In the genomic region with DNA sequence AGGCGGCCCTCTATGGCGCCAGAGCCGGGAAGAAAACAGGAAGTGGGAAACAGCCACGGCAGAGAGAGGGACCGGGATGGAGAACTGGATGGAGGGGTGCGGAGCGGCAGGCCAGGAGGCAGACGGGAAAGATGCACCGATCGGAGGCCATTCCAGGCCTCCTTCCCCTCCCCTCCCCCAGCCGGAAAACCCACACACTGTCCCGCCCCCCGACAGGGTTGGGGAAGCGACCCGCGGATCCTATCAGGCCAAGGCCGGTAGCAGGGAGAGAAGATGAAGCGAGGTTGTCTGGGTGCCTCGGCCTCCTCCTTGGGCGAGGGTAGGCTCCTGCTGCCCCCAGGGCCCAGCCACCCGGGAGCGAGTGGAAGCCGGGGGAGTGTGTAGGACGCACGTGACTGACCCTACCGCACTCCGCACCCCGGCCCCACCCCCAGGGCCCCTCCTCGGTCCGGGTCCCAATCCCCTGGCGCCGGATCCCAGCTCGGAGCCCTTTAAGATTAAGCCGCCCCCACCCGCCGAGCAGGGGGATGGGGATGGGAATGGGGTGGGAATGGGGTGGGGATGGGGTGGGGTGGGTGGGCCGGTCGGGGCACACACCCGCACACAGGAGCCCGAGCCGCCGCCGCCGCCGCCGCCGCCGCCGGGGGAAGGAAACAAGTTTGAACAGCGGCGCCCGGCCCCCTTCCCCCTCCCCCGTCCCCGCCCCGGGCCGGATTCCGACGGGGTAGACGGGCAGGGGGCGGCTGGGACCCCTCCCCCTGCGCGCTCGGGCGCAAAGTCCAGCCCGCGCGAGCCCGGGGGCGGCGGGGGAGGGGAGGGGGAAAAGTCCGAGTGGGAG, we compare ENCODE assay signal across 8 cellular contexts. TPM values are rescaled to one million over a fixed set of nuclear protein-coding genes. Genes with fewer than 3 reads are reported as not detected.
DNase-seq lines count a peak whose midpoint lies in the region; ATAC-seq, FAIRE-seq and TF ChIP-seq lines count a peak whose summit lies in the region.

No MANE protein-coding gene starts in this region.

- ATAC-seq in HG03175 (IDR thresholded peaks at IDR 0.05; ENCODE audit: unreplicated experiment) (peak; percentile 23), RWPE2 (ENCODE audit: low read depth) (peak; percentile 35)

- peak overlapping the region; percentile 87 for H3K4me3 Mint-ChIP-seq in activated naive CD4-positive, alpha-beta T cell treated with anti-CD3 and anti-CD28 coated beads, Interleukin-2, amount 10 ng/mL, durations not matched to agents 7 days and 5 days
- H3K4me3 Mint-ChIP-seq in glutamatergic neuron (ENCODE audit: unreplicated experiment) (peak overlapping the region; percentile 94), osteocyte (ENCODE audit: unreplicated experiment) (peak overlapping the region; percentile 94)

- H3K27ac ChIP-seq in RWPE2 (ENCODE audit: poor library complexity, severe bottlenecking), result peak overlapping the region; percentile 96

- peaks cover 7% of the 10 kb centered on the region for H3K4me1 ChIP-seq in RWPE2 (ENCODE audit: insufficient read depth, poor library complexity, severe bottlenecking)

- CTCF ChIA-PET in activated naive CD4-positive, alpha-beta T cell treated with anti-CD3 and anti-CD28 coated beads, Interleukin-2, amount 10 ng/mL, durations not matched to agents 7 days and 5 days (lab: Charles Lee), result no interaction called here

- H3K27me3 ChIP-seq in GM06990 (replicated peaks; ENCODE audit: control insufficient read depth, insufficient read depth, low read length) (no peaks in the 10 kb centered on the region), RWPE2 (ENCODE audit: insufficient read depth, poor library complexity, severe bottlenecking) (no peaks in the 10 kb centered on the region)

- TF ChIP-seq CTCF in GM06990 (IDR thresholded peaks at IDR 0.05; ENCODE audit: insufficient read depth, low read length, poor library complexity, severe bottlenecking) (no peak), RWPE2 (IDR thresholded peaks at IDR 0.05; ENCODE audit: poor library complexity, severe bottlenecking) (no peak), glutamatergic neuron (IDR thresholded peaks at IDR 0.05; ENCODE audit: partially characterized antibody, unreplicated experiment) (no peak), osteocyte (IDR thresholded peaks at IDR 0.05) (no peak)

- H3K27ac Mint-ChIP-seq in activated naive CD4-positive, alpha-beta T cell treated with anti-CD3 and anti-CD28 coated beads, Interleukin-2, amount 10 ng/mL, durations not matched to agents 7 days and 5 days, result peak overlapping the region; percentile 94
- H3K27ac Mint-ChIP-seq in glutamatergic neuron (ENCODE audit: unreplicated experiment) (peak overlapping the region; percentile 96), osteocyte (ENCODE audit: unreplicated experiment) (peak overlapping the region; percentile 93)

- no peaks in the 10 kb centered on the region for H3K9me3 Mint-ChIP-seq in activated naive CD4-positive, alpha-beta T cell treated with anti-CD3 and anti-CD28 coated beads, Interleukin-2, amount 10 ng/mL, durations not matched to agents 7 days and 5 days
- H3K9me3 Mint-ChIP-seq in glutamatergic neuron (ENCODE audit: unreplicated experiment) (peaks cover 12% of the 10 kb centered on the region), osteocyte (ENCODE audit: unreplicated experiment) (no peaks in the 10 kb centered on the region)

- peak; percentile 57 for DNase-seq in GM06990 (ENCODE audit: extremely low read depth, insufficient read length)
- no peak for DNase-seq in RWPE2 (ENCODE audit: low spot score)
- peak; percentile 80 for DNase-seq in activated naive CD4-positive, alpha-beta T cell treated with anti-CD3 and anti-CD28 coated beads, Interleukin-2, amount 10 ng/mL, durations not matched to agents 7 days and 5 days
- DNase-seq in glutamatergic neuron, result peak; percentile 62
- no peak for DNase-seq in osteocyte (ENCODE audit: extremely low spot score, unreplicated experiment)
- DNase-seq in NCI-H2081 treated with DMSO at 0.1 percent for 48 hours (lab: John Stamatoyannopoulos, UW), result no peak
- no peak for DNase-seq in H54 (ENCODE audit: insufficient read length, low spot score)

- peaks cover 32% of the 10 kb centered on the region for H3K27me3 Mint-ChIP-seq in activated naive CD4-positive, alpha-beta T cell treated with anti-CD3 and anti-CD28 coated beads, Interleukin-2, amount 10 ng/mL, durations not matched to agents 7 days and 5 days
- H3K27me3 Mint-ChIP-seq in glutamatergic neuron (ENCODE audit: unreplicated experiment), result peaks cover 9% of the 10 kb centered on the region
- no peaks in the 10 kb centered on the region for H3K27me3 Mint-ChIP-seq in osteocyte (ENCODE audit: unreplicated experiment)

- no peak; the same call in none of the 2 replicates for TF ChIP-seq POLR2A in H54 (IDR thresholded peaks at IDR 0.05; ENCODE audit: low read depth, low read length)

- H3K36me3 ChIP-seq in GM06990 (ENCODE audit: control insufficient read depth, insufficient read depth, low read length), result peaks cover 2% of the 10 kb centered on the region
- H3K36me3 ChIP-seq in RWPE2 (ENCODE audit: low read depth), result peaks cover 28% of the 10 kb centered on the region

- H3K4me3 ChIP-seq in GM06990 (replicated peaks; ENCODE audit: low read depth, low read length) (peak overlapping the region; percentile 87), RWPE2 (ENCODE audit: severe bottlenecking) (peak overlapping the region; percentile 79)

- no peak for FAIRE-seq in H54 (lab: Jason Lieb, UNC)

- H3K36me3 Mint-ChIP-seq in activated naive CD4-positive, alpha-beta T cell treated with anti-CD3 and anti-CD28 coated beads, Interleukin-2, amount 10 ng/mL, durations not matched to agents 7 days and 5 days, result peaks cover 13% of the 10 kb centered on the region
- H3K36me3 Mint-ChIP-seq in glutamatergic neuron (ENCODE audit: unreplicated experiment), result no peaks in the 10 kb centered on the region
- peaks cover 2% of the 10 kb centered on the region for H3K36me3 Mint-ChIP-seq in osteocyte (ENCODE audit: unreplicated experiment)

- peaks cover 41% of the 10 kb centered on the region for H3K4me1 Mint-ChIP-seq in activated naive CD4-positive, alpha-beta T cell treated with anti-CD3 and anti-CD28 coated beads, Interleukin-2, amount 10 ng/mL, durations not matched to agents 7 days and 5 days
- H3K4me1 Mint-ChIP-seq in glutamatergic neuron (ENCODE audit: low read depth, unreplicated experiment) (peaks cover 16% of the 10 kb centered on the region), osteocyte (ENCODE audit: unreplicated experiment) (peaks cover 47% of the 10 kb centered on the region)

- no peaks in the 10 kb centered on the region for H3K9me3 ChIP-seq in RWPE2 (ENCODE audit: severe bottlenecking)

RNA-seq across cellular contexts. Expression of a gene that starts 1.5 kb away (rescaled TPM):
- 28.0 TPM for total RNA-seq in glutamatergic neuron (ENCODE audit: unreplicated experiment)
- 66.8 and 75.3 TPM in 2 replicates for total RNA-seq in osteocyte

RNA-seq across cellular contexts. Expression of a gene that starts 11.1 kb away (rescaled TPM):
- total RNA-seq in glutamatergic neuron (ENCODE audit: unreplicated experiment) (83.2 TPM), osteocyte (45.4 and 52.3 TPM in 2 replicates)

RNA-seq across cellular contexts. Expression of a gene that starts 15.6 kb away (rescaled TPM):
- 150 TPM for total RNA-seq in glutamatergic neuron (ENCODE audit: unreplicated experiment)
- total RNA-seq in osteocyte, result 115 and 122 TPM in 2 replicates

RNA-seq across cellular contexts. Expression of a gene that starts 33.4 kb away (rescaled TPM):
- total RNA-seq in glutamatergic neuron (ENCODE audit: unreplicated experiment) (12.0 TPM), osteocyte (9.9 and 11.9 TPM in 2 replicates)

RNA-seq across cellular contexts. Expression of a gene that starts 36.0 kb away (rescaled TPM):
- total RNA-seq in glutamatergic neuron (ENCODE audit: unreplicated experiment) (30.7 TPM), osteocyte (21.0 and 27.4 TPM in 2 replicates)

Comparison
In these comparisons a context has a peak if more than half of its experiments do, and no peak if none do; other contexts are left out.
1. DNase-seq: peak in GM06990 (single experiment), activated naive CD4-positive, alpha-beta T cell treated with anti-CD3 and anti-CD28 coated beads, Interleukin-2, amount 10 ng/mL, durations not matched to agents 7 days and 5 days (single experiment) and glutamatergic neuron (single experiment); none in RWPE2 (single experiment), osteocyte (single experiment), NCI-H2081 treated with DMSO at 0.1 percent for 48 hours (single experiment) and H54 (single experiment).
2. Peak in every context shown above with its lines, with median percentiles within 50 percentile points of each other: H3K27ac Mint-ChIP-seq and H3K4me3 Mint-ChIP-seq.